Comparison of ENCODE assay signal across 10 cellular contexts in the genomic region with DNA sequence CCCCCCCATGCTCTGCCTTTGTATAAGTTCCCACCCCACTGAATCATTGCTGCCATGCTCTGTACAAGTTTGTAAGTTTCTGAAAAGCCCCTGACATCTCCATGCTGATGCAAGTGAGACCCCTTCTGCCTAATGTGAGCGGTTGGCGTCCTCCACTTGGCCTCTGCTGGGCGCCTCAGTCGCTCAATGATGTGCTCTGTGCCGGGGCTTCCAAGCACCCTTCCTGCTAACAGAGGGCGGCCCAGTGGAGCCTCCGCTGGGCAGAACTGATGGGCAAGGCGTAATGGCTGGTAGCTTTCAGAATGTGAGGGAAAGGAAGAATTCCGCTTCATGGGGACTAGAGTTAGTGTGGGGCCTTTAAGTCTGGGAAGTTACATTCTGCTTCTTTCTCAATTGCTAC.
A peak's percentile ranks its signal among the peaks of the same experiment; 100 is the strongest.
DNase-seq lines count a peak whose midpoint lies in the region; ATAC-seq and TF ChIP-seq lines count a peak whose summit lies in the region.
"Had no signal": no experiment of that assay in that cellular context is flagged by ENCODE, and none has a peak within 500 bp of the region (broad histone marks: within the 10 kb centered on the region; RNA-seq: fewer than 3 reads in every experiment).

No MANE protein-coding gene starts in this region.

- no peak for DNase-seq in cardiac muscle cell (ENCODE audit: low read depth in 1 of 2, low spot score in 1 of 2)
- no peak for DNase-seq in heart left ventricle
- no peak for DNase-seq in stimulated activated effector memory CD8-positive, alpha-beta T cell treated with anti-CD3 and anti-CD28 coated beads, Interleukin-12 subunit alpha, Interleukin-12 subunit beta, amount 100 ng/mL, for 72 hours (ENCODE audit: low spot score in 2 of 2)
- DNase-seq in putamen (ENCODE audit: low spot score), result no peak
- DNase-seq in PC-3, result no peak
- DNase-seq in NCI-H446 (lab: John Stamatoyannopoulos, UW), result no peak

- H3K9ac ChIP-seq in PC-3 (ENCODE audit: low read length), result no peak overlapping the region
- H3K9ac ChIP-seq: BLaER1 had no signal

- H3K27ac Mint-ChIP-seq in IgD-negative memory B cell, result peak overlapping the region; percentile 28 to 95 (median 40)
- peak overlapping the region; percentile 2 for H3K27ac Mint-ChIP-seq in dendritic cell treated with granulocyte-macrophage colony-stimulating factor and Interleukin-4, amounts not matched to agents 40 ng/mL and 50 ng/mL, for 4 days
- peak overlapping the region; percentile 84 for H3K27ac Mint-ChIP-seq in stimulated activated effector memory CD8-positive, alpha-beta T cell treated with anti-CD3 and anti-CD28 coated beads, Interleukin-12 subunit alpha, Interleukin-12 subunit beta, amount 100 ng/mL, for 72 hours
- H3K27ac Mint-ChIP-seq: CD8-positive, alpha-beta T cell had no signal

- CTCF ChIA-PET in PC-3 (lab: Charles Lee), result interaction anchor here (0.5 to 1.8 kb wide), 17 partner anchors 14 to 564 kb away, joined by 3 to 12 read pairs (median 4); no protein-coding TSS in a partner anchor

- H3K4me3 ChIP-seq in cardiac muscle cell, result no peak overlapping the region
- no peak overlapping the region for H3K4me3 ChIP-seq in heart left ventricle
- no peak overlapping the region for H3K4me3 ChIP-seq in PC-3 (ENCODE audit: low read length)
- H3K4me3 ChIP-seq: BLaER1 had no signal

- H3K9me3 ChIP-seq in cardiac muscle cell (ENCODE audit: low read depth) (no peaks in the 10 kb centered on the region), heart left ventricle (no peaks in the 10 kb centered on the region), PC-3 (ENCODE audit: low read length) (no peaks in the 10 kb centered on the region)
- H3K9me3 ChIP-seq: BLaER1 had no signal

- H3K36me3 Mint-ChIP-seq in IgD-negative memory B cell, result peaks cover 2% of the 10 kb centered on the region
- H3K36me3 Mint-ChIP-seq in dendritic cell treated with granulocyte-macrophage colony-stimulating factor and Interleukin-4, amounts not matched to agents 40 ng/mL and 50 ng/mL, for 4 days (ENCODE audit: low read depth), result peaks cover 87% of the 10 kb centered on the region
- H3K36me3 Mint-ChIP-seq in stimulated activated effector memory CD8-positive, alpha-beta T cell treated with anti-CD3 and anti-CD28 coated beads, Interleukin-12 subunit alpha, Interleukin-12 subunit beta, amount 100 ng/mL, for 72 hours, result peaks cover 25% of the 10 kb centered on the region

- no peaks in the 10 kb centered on the region for H3K27me3 Mint-ChIP-seq in IgD-negative memory B cell
- H3K27me3 Mint-ChIP-seq in dendritic cell treated with granulocyte-macrophage colony-stimulating factor and Interleukin-4, amounts not matched to agents 40 ng/mL and 50 ng/mL, for 4 days, result no peaks in the 10 kb centered on the region

- H4K20me1 ChIP-seq in PC-3 (ENCODE audit: low read length), result no peaks in the 10 kb centered on the region

- WGBS in heart left ventricle, 4 donors, result 94 to 97% (median 96%) methylated on average over 9 of the region's 9 CpGs

- no peak overlapping the region for H3K4me2 ChIP-seq in PC-3 (ENCODE audit: low read length)
- H3K4me2 ChIP-seq: BLaER1 had no signal

- TF ChIP-seq CTCF in cardiac muscle cell (IDR thresholded peaks at IDR 0.05; ENCODE audit: low read depth, low read length), result no peak
- TF ChIP-seq CTCF in heart left ventricle (IDR thresholded peaks at IDR 0.05), result no peak
- no peak for TF ChIP-seq CTCF in PC-3 (conservative IDR thresholded peaks at IDR 0.05; ENCODE audit: low read depth, low read length)

- no peak overlapping the region for H2AFZ ChIP-seq in PC-3 (ENCODE audit: low read length)

- H3K9me2 ChIP-seq in PC-3 (replicated peaks; ENCODE audit: low read length), result no peaks in the 10 kb centered on the region

- intact Hi-C loops in heart left ventricle (cut with DNase I), result loop anchor here in 6 of 10 donors (2.0 to 10.0 kb wide), 6 partner anchors 73 to 565 kb away; no protein-coding TSS in a partner anchor
- intact Hi-C loops in dendritic cell treated with granulocyte-macrophage colony-stimulating factor and Interleukin-4, amounts not matched to agents 40 ng/mL and 50 ng/mL, for 4 days (cut with micrococcal nuclease), result loop anchor here (1.0 to 2.0 kb wide), 2 partner anchors 332 to 563 kb away; no protein-coding TSS in a partner anchor
- intact Hi-C loops in PC-3 (cut with micrococcal nuclease), result loop anchor here (1.0 to 2.0 kb wide), 4 partner anchors 17 to 205 kb away; no protein-coding TSS in a partner anchor

- H3K36me3 ChIP-seq in cardiac muscle cell (peaks cover 6% of the 10 kb centered on the region), heart left ventricle (peaks cover 0 to 41% (median 27%) of the 10 kb centered on the region in 9 donors), PC-3 (ENCODE audit: low read depth, low read length) (no peaks in the 10 kb centered on the region; the same call in 1 of the 2 replicates)

- TF ChIP-seq POLR2A in heart left ventricle (IDR thresholded peaks at IDR 0.05), result no peak

- H3F3A ChIP-seq in PC-3 (ENCODE audit: low read length, unreplicated experiment), result no peaks in the 10 kb centered on the region

- H3K9me3 Mint-ChIP-seq in IgD-negative memory B cell, result no peaks in the 10 kb centered on the region
- H3K9me3 Mint-ChIP-seq in dendritic cell treated with granulocyte-macrophage colony-stimulating factor and Interleukin-4, amounts not matched to agents 40 ng/mL and 50 ng/mL, for 4 days, result no peaks in the 10 kb centered on the region
- no peaks in the 10 kb centered on the region for H3K9me3 Mint-ChIP-seq in stimulated activated effector memory CD8-positive, alpha-beta T cell treated with anti-CD3 and anti-CD28 coated beads, Interleukin-12 subunit alpha, Interleukin-12 subunit beta, amount 100 ng/mL, for 72 hours
- H3K9me3 Mint-ChIP-seq: CD8-positive, alpha-beta T cell had no signal

- ATAC-seq in heart left ventricle (no peak), PC-3 (no peak)
- no peak for ATAC-seq in stimulated activated effector memory CD8-positive, alpha-beta T cell treated with anti-CD3 and anti-CD28 coated beads, Interleukin-12 subunit alpha, Interleukin-12 subunit beta, amount 100 ng/mL, for 72 hours

- H3K79me2 ChIP-seq in PC-3 (ENCODE audit: low read length), result no peaks in the 10 kb centered on the region

- H3K27ac ChIP-seq in cardiac muscle cell (peak overlapping the region; percentile 10), heart left ventricle (no peak overlapping the region), PC-3 (ENCODE audit: low read length) (no peak overlapping the region)
- H3K27ac ChIP-seq: BLaER1 had no signal

- H3K27me3 ChIP-seq in cardiac muscle cell (no peaks in the 10 kb centered on the region), heart left ventricle (no peaks in the 10 kb centered on the region), PC-3 (ENCODE audit: low read length) (no peaks in the 10 kb centered on the region)
- H3K27me3 ChIP-seq: BLaER1 had no signal

- peak overlapping the region in 1 of 4 donors; percentile 39 for H3K4me3 Mint-ChIP-seq in IgD-negative memory B cell
- H3K4me3 Mint-ChIP-seq in dendritic cell treated with granulocyte-macrophage colony-stimulating factor and Interleukin-4, amounts not matched to agents 40 ng/mL and 50 ng/mL, for 4 days, result no peak overlapping the region
- no peak overlapping the region for H3K4me3 Mint-ChIP-seq in stimulated activated effector memory CD8-positive, alpha-beta T cell treated with anti-CD3 and anti-CD28 coated beads, Interleukin-12 subunit alpha, Interleukin-12 subunit beta, amount 100 ng/mL, for 72 hours
- H3K4me3 Mint-ChIP-seq: CD8-positive, alpha-beta T cell had no signal

- no peaks in the 10 kb centered on the region for H3K4me1 Mint-ChIP-seq in IgD-negative memory B cell
- H3K4me1 Mint-ChIP-seq in dendritic cell treated with granulocyte-macrophage colony-stimulating factor and Interleukin-4, amounts not matched to agents 40 ng/mL and 50 ng/mL, for 4 days (ENCODE audit: low read depth), result no peaks in the 10 kb centered on the region
- peaks cover 15% of the 10 kb centered on the region for H3K4me1 Mint-ChIP-seq in stimulated activated effector memory CD8-positive, alpha-beta T cell treated with anti-CD3 and anti-CD28 coated beads, Interleukin-12 subunit alpha, Interleukin-12 subunit beta, amount 100 ng/mL, for 72 hours

- H3K4me1 ChIP-seq in cardiac muscle cell (ENCODE audit: low read depth) (no peaks in the 10 kb centered on the region), heart left ventricle (peaks cover 0 to 20% (median 5%) of the 10 kb centered on the region in 12 donors), PC-3 (ENCODE audit: insufficient read depth, low read length) (peaks cover 18% of the 10 kb centered on the region)

- BruUV-seq in PC-3 (replicated peaks; lab: Mats Ljungman, UMichigan), result no TSS peak

- POLR2A ChIA-PET in PC-3 (lab: Charles Lee; ENCODE audit: unreplicated experiment), result no interaction called here

Comparison
In these comparisons a context has a peak if more than half of its experiments do, and no peak if none do; other contexts are left out.
1. H3K27ac Mint-ChIP-seq: peak in every context shown above with its lines; median percentile 84 in stimulated activated effector memory CD8-positive, alpha-beta T cell treated with anti-CD3 and anti-CD28 coated beads, Interleukin-12 subunit alpha, Interleukin-12 subunit beta, amount 100 ng/mL, for 72 hours; 40 in IgD-negative memory B cell; 2 in dendritic cell treated with granulocyte-macrophage colony-stimulating factor and Interleukin-4, amounts not matched to agents 40 ng/mL and 50 ng/mL, for 4 days.